1 cellular context compared by ENCODE assay signal in genomic region chr3:24058940-24059705, GRCh38.
A peak's percentile ranks its signal among the peaks of the same experiment; 100 is the strongest.
TF ChIP-seq lines count a peak whose summit lies in the region.

No MANE protein-coding gene starts in this region.

TF ChIP-seq in K562, 482 proteins besides CTCF, POLR2A, EP300 and RAD21 (continued from another document):
- peak; percentile 41; the same call in 1 of the 2 replicates for TF ChIP-seq C11orf30 (IDR thresholded peaks at IDR 0.05; ENCODE audit: low read depth)
- no peak for TF ChIP-seq ZNF75A (CRISPR knock-in tag; IDR thresholded peaks at IDR 0.05)
- peak; percentile 66 for TF ChIP-seq MAFG (tag; conservative IDR thresholded peaks at IDR 0.05)
- no peak for TF ChIP-seq NFE2 (IDR thresholded peaks at IDR 0.05; ENCODE audit: low read depth)
- TF ChIP-seq ZNF316 (IDR thresholded peaks at IDR 0.05) = peak; percentile 79
- no peak for TF ChIP-seq SMARCA4 (IDR thresholded peaks at IDR 0.05)
TF ChIP-seq in K562: peak in this region for 5.
